Comparison of ENCODE assay signal across 23 cellular contexts in genomic region chr3:141108002-141108401, GRCh38. TPM values are rescaled to one million over a fixed set of nuclear protein-coding genes. Genes with fewer than 3 reads are reported as not detected.
A peak's percentile ranks its signal among the peaks of the same experiment; 100 is the strongest.
DNase-seq lines count a peak whose midpoint lies in the region; ATAC-seq and TF ChIP-seq lines count a peak whose summit lies in the region.
"Had no signal": no experiment of that assay in that cellular context is flagged by ENCODE, and none has a peak within 500 bp of the region (broad histone marks: within the 10 kb centered on the region; RNA-seq: fewer than 3 reads in every experiment).

No MANE protein-coding gene starts in this region.

- H3K27me3 ChIP-seq in heart left ventricle: no peaks in the 10 kb centered on the region
- H3K27me3 ChIP-seq in right cardiac atrium (ENCODE audit: control insufficient read depth, insufficient read depth): no peaks in the 10 kb centered on the region
- H3K27me3 ChIP-seq in Caco-2 (replicated peaks; ENCODE audit: control insufficient read depth, insufficient read depth, low read length): no peaks in the 10 kb centered on the region
- H3K27me3 ChIP-seq: BLaER1 had no signal

- no peak overlapping the region for H3K4me3 ChIP-seq in heart left ventricle
- no peak overlapping the region for H3K4me3 ChIP-seq in right cardiac atrium (ENCODE audit: low read length)
- no peak overlapping the region for H3K4me3 ChIP-seq in Caco-2 (ENCODE audit: low read depth, low read length)
- H3K4me3 ChIP-seq: BLaER1, GM12878, PC-9 had no signal

- peaks cover 0 to 31% (median 6%) of the 10 kb centered on the region in 12 donors for H3K4me1 ChIP-seq in heart left ventricle
- H3K4me1 ChIP-seq in right cardiac atrium (ENCODE audit: control insufficient read depth, insufficient read depth, low read length): peaks cover 6% of the 10 kb centered on the region
- H3K4me1 ChIP-seq in Caco-2: peaks cover 5% of the 10 kb centered on the region; the same call in 1 of the 2 replicates

- H3K27me3 Mint-ChIP-seq in nephron progenitor cell (ENCODE audit: low read depth, poor library complexity) (peaks cover 3% of the 10 kb centered on the region), Caco-2 (ENCODE audit: insufficient read depth, unreplicated experiment) (no peaks in the 10 kb centered on the region)

- H3K4me1 Mint-ChIP-seq in nephron progenitor cell: peaks cover 72% of the 10 kb centered on the region
- H3K4me1 Mint-ChIP-seq in Caco-2 (ENCODE audit: low read depth, unreplicated experiment): peaks cover 13% of the 10 kb centered on the region
- H3K4me1 Mint-ChIP-seq: CD4-positive, alpha-beta memory T cell had no signal

- no peak for ATAC-seq in heart left ventricle
- peak; percentile 25 to 57 for ATAC-seq in right cardiac atrium
- ATAC-seq in HG03342 (IDR thresholded peaks at IDR 0.05; ENCODE audit: unreplicated experiment): no peak
- ATAC-seq: GM12878, HCT116 had no signal

- POLR2A ChIA-PET in Caco-2 (lab: Charles Lee): no interaction called here

- CTCF ChIA-PET in Caco-2 (lab: Charles Lee): no interaction called here

- peak; percentile 69 for DNase-seq in cardiac septum (ENCODE audit: low spot score)
- no peak for DNase-seq in heart left ventricle
- DNase-seq in right cardiac atrium: no peak
- peak; percentile 30 for DNase-seq in nephron progenitor cell
- no peak for DNase-seq in substantia nigra (lab: John Stamatoyannopoulos, UW)
- DNase-seq in Caco-2: no peak
- DNase-seq: Calu3; CD4-positive, alpha-beta memory T cell; EL; GOT3; MV-4-11; NCI-H1694 treated with DMSO at 0.1 percent for 48 hours; NCI-H226; NCI-H524; NCI-H82; PC-9 had no signal

- H3K27ac Mint-ChIP-seq in nephron progenitor cell: peak overlapping the region; percentile 48
- H3K27ac Mint-ChIP-seq in Caco-2 (ENCODE audit: unreplicated experiment): no peak overlapping the region
- H3K27ac Mint-ChIP-seq: CD4-positive, alpha-beta memory T cell had no signal

- H3K36me3 Mint-ChIP-seq in nephron progenitor cell (ENCODE audit: low read depth) (peaks cover 43% of the 10 kb centered on the region), Caco-2 (ENCODE audit: insufficient read depth, unreplicated experiment) (no peaks in the 10 kb centered on the region)
- H3K36me3 Mint-ChIP-seq: CD4-positive, alpha-beta memory T cell had no signal

- peak overlapping the region in 5 of 12 donors; percentile 22 to 83 (median 54) for H3K27ac ChIP-seq in heart left ventricle
- H3K27ac ChIP-seq in right cardiac atrium (ENCODE audit: low read length): peak overlapping the region; percentile 15
- no peak overlapping the region for H3K27ac ChIP-seq in substantia nigra (ENCODE audit: low read depth, low read length, poor library complexity, severe bottlenecking)
- H3K27ac ChIP-seq: BLaER1, HL-60, KMS-11, PC-9 had no signal

- WGBS in heart left ventricle, 4 donors: 34 to 75% (median 62%) methylated on average over 7 of the region's 7 CpGs
- WGBS in right cardiac atrium: 66% methylated on average over 7 of the region's 7 CpGs

- H3K36me3 ChIP-seq in heart left ventricle (no peaks in the 10 kb centered on the region), Caco-2 (ENCODE audit: control insufficient read depth, insufficient read depth, low read length) (no peaks in the 10 kb centered on the region)
- H3K36me3 ChIP-seq: BLaER1 had no signal

- BruUV-seq in Caco-2 (replicated peaks; lab: Mats Ljungman, UMichigan): no TSS peak

- H3K4me3 Mint-ChIP-seq in nephron progenitor cell (no peak overlapping the region), Caco-2 (ENCODE audit: unreplicated experiment) (no peak overlapping the region)
- H3K4me3 Mint-ChIP-seq: CD4-positive, alpha-beta memory T cell had no signal

- H3K9me3 ChIP-seq in heart left ventricle: peaks cover 0 to 6% (median 0%) of the 10 kb centered on the region in 12 donors
- H3K9me3 ChIP-seq in right cardiac atrium (ENCODE audit: control insufficient read depth, low read length): no peaks in the 10 kb centered on the region
- H3K9me3 ChIP-seq in Caco-2: no peaks in the 10 kb centered on the region

- H3K9me3 Mint-ChIP-seq in nephron progenitor cell (peaks cover 29% of the 10 kb centered on the region), Caco-2 (ENCODE audit: unreplicated experiment) (no peaks in the 10 kb centered on the region)

- intact Hi-C loops in cardiac septum (cut with DNase I) (loop anchor here (5.0 kb wide), 1 partner anchor 84 kb away; no protein-coding TSS in a partner anchor), heart left ventricle (cut with DNase I) (loop anchor here (5.0 to 10.0 kb wide), 7 partner anchors 53 to 213 kb away; partner anchors contain the start of gene SPSB4 (in 5 of the 10)), right cardiac atrium (cut with DNase I) (loop anchor here (5.0 to 10.0 kb wide), 4 partner anchors 56 to 111 kb away; partner anchors contain the start of gene SPSB4 (in 1 of the 4)), Caco-2 (cut with micrococcal nuclease; ENCODE audit: unreplicated experiment) (loop anchor here (5.0 kb wide), 1 partner anchor 46 kb away; no protein-coding TSS in a partner anchor)

- TF ChIP-seq CTCF in heart left ventricle (IDR thresholded peaks at IDR 0.05) (no peak), nephron progenitor cell (IDR thresholded peaks at IDR 0.05) (no peak), Caco-2 (IDR thresholded peaks at IDR 0.05; ENCODE audit: insufficient read depth in 1 of 2, low read depth in 1 of 2, low read length in 1 of 2, severe bottlenecking in 1 of 2, unreplicated experiment in 1 of 2) (no peak)

- TF ChIP-seq POLR2A in heart left ventricle (IDR thresholded peaks at IDR 0.05): no peak

RNA-seq across cellular contexts. Expression of gene SPSB4, which starts 56.9 kb away (rescaled TPM):
- total RNA-seq in cardiac septum (4.9 TPM), heart left ventricle (10 to 100 TPM in 1 of 9 donors, 1 to 10 TPM in 8; 3.7 to 11.1 (median 4.8) TPM), right cardiac atrium (1 to 10 TPM; 1.1 to 9.7 (median 5.4) TPM), Caco-2 (2022) (not detected in 2 replicates)
- polyA plus RNA-seq in heart left ventricle (1 to 10 TPM; 3.3 to 5.7 TPM), right cardiac atrium (6.9 TPM)
- total RNA-seq: Calu3; CD4-positive, alpha-beta memory T cell; GM12878; HT1080; PC-9 had no signal
- polyA plus RNA-seq: CD4-positive, alpha-beta memory T cell; GM12878 had no signal

Comparison
In these comparisons a context has a peak if more than half of its experiments do, and no peak if none do; other contexts are left out.
1. DNase-seq: peak in cardiac septum (single experiment) and nephron progenitor cell (single experiment); none in heart left ventricle (0 of 5), right cardiac atrium (0 of 3), substantia nigra (0 of 49) and Caco-2 (0 of 2).
2. ATAC-seq: peak in right cardiac atrium (2 of 2); none in heart left ventricle (0 of 4) and HG03342 (single experiment).